Comparison of ENCODE assay signal across 15 cellular contexts in the genomic region with DNA sequence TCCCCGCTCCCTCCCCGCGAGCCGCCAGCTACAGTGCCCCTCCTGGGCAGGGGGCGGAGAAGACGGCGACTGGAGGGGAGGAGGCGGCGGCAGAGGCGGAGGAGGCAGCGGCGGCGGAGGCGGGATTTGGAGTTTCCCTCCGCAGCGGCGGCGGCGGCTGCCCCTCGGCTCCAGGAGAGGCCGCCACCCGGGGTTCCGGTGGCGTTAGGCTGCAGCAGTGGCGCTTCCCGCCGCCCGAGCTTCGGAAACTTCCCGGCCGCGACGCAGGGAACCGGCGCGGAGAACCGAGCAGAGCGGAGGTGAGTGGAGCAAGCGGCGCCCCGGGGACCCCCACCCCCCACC. TPM values are rescaled to one million over a fixed set of nuclear protein-coding genes. Genes with fewer than 3 reads are reported as not detected.
DNase-seq lines count a peak whose midpoint lies in the region; ATAC-seq and TF ChIP-seq lines count a peak whose summit lies in the region.
"Had no signal": no experiment of that assay in that cellular context is flagged by ENCODE, and none has a peak within 500 bp of the region (broad histone marks: within the 10 kb centered on the region; RNA-seq: fewer than 3 reads in every experiment).

No MANE protein-coding gene starts in this region.

- H3K4me3 ChIP-seq in dorsolateral prefrontal cortex: peak overlapping the region in 48 of 59 donors; percentile 7 to 55 (median 38)

- H3K36me3 Mint-ChIP-seq in activated CD8-positive, alpha-beta memory T cell treated with anti-CD3 and anti-CD28 coated beads, Interleukin-2, amount 10 ng/mL, durations not matched to agents 7 days and 5 days: no peaks in the 10 kb centered on the region
- H3K36me3 Mint-ChIP-seq: brain had no signal

- H3K9me3 Mint-ChIP-seq in activated CD8-positive, alpha-beta memory T cell treated with anti-CD3 and anti-CD28 coated beads, Interleukin-2, amount 10 ng/mL, durations not matched to agents 7 days and 5 days (ENCODE audit: low read depth): no peaks in the 10 kb centered on the region
- H3K9me3 Mint-ChIP-seq: HFFc6 had no signal

- H3K27ac Mint-ChIP-seq in activated CD8-positive, alpha-beta memory T cell treated with anti-CD3 and anti-CD28 coated beads, Interleukin-2, amount 10 ng/mL, durations not matched to agents 7 days and 5 days: no peak overlapping the region
- H3K27ac Mint-ChIP-seq: HFFc6 had no signal

- H3K4me1 Mint-ChIP-seq in activated CD8-positive, alpha-beta memory T cell treated with anti-CD3 and anti-CD28 coated beads, Interleukin-2, amount 10 ng/mL, durations not matched to agents 7 days and 5 days: peaks cover 7% of the 10 kb centered on the region

- no peak for ATAC-seq in activated CD8-positive, alpha-beta memory T cell treated with anti-CD3 and anti-CD28 coated beads, Interleukin-2, amount 10 ng/mL, durations not matched to agents 7 days and 5 days
- ATAC-seq in sciatic nerve: no peak
- ATAC-seq in HG03354 (IDR thresholded peaks at IDR 0.05; ENCODE audit: poor library complexity, severe bottlenecking, unreplicated experiment): no peak
- no peak for ATAC-seq in GM18517 (IDR thresholded peaks at IDR 0.05; ENCODE audit: unreplicated experiment)
- no peak for ATAC-seq in GM19035 (IDR thresholded peaks at IDR 0.05; ENCODE audit: unreplicated experiment)

- peaks cover 41% of the 10 kb centered on the region for H3K27me3 Mint-ChIP-seq in activated CD8-positive, alpha-beta memory T cell treated with anti-CD3 and anti-CD28 coated beads, Interleukin-2, amount 10 ng/mL, durations not matched to agents 7 days and 5 days

- intact Hi-C loops in dorsolateral prefrontal cortex (cut with DNase I) (no loop called here), sciatic nerve (cut with DNase I) (no loop called here)

- peak; percentile 46 for DNase-seq in activated CD8-positive, alpha-beta memory T cell treated with anti-CD3 and anti-CD28 coated beads, Interleukin-2, amount 50 U/mL, for 48 hours
- no peak for DNase-seq in activated CD8-positive, alpha-beta memory T cell treated with anti-CD3 and anti-CD28 coated beads, Interleukin-2, amount 10 ng/mL, durations not matched to agents 7 days and 5 days
- peak; percentile 57 for DNase-seq in HuH-7.5 (ENCODE audit: low spot score)
- peak in 2 of 10 donors; percentile 2 to 26 for DNase-seq in dorsolateral prefrontal cortex
- peak; percentile 50 for DNase-seq in sciatic nerve (ENCODE audit: low spot score)
- DNase-seq: activated CD4-positive, CD25-positive, alpha-beta regulatory T cell treated with anti-CD3 and anti-CD28 coated beads, Interleukin-2, amount 50 U/mL, for 72 hours; HFFc6; NCI-H510A treated with DMSO at 0.1 percent for 48 hours had no signal

- no peak for TF ChIP-seq CTCF in dorsolateral prefrontal cortex (IDR thresholded peaks at IDR 0.05 in 54 of 56, conservative IDR thresholded peaks at IDR 0.05 in 2 of 56; ENCODE audit: low read depth in 1 of 56, partially characterized antibody in 56 of 56)

- H3K27ac ChIP-seq in dorsolateral prefrontal cortex: peak overlapping the region in 1 of 59 donors; percentile 5
- H3K27ac ChIP-seq: epithelial cell of prostate had no signal

- H3K4me3 Mint-ChIP-seq in activated CD8-positive, alpha-beta memory T cell treated with anti-CD3 and anti-CD28 coated beads, Interleukin-2, amount 10 ng/mL, durations not matched to agents 7 days and 5 days: no peak overlapping the region
- H3K4me3 Mint-ChIP-seq: HFFc6 had no signal

- CTCF ChIA-PET in activated CD8-positive, alpha-beta memory T cell treated with anti-CD3 and anti-CD28 coated beads, Interleukin-2, amount 10 ng/mL, durations not matched to agents 7 days and 5 days (lab: Charles Lee): no interaction called here

- peaks cover 0 to 95% (median 35%) of the 10 kb centered on the region in 45 donors for H3K27me3 ChIP-seq in dorsolateral prefrontal cortex

RNA-seq across cellular contexts. Expression of a gene that starts 4.7 kb away (rescaled TPM):
- under 1 TPM in 1 of 2 experiments, not detected in 1; 0.09 TPM for total RNA-seq in activated CD8-positive, alpha-beta memory T cell treated with anti-CD3 and anti-CD28 coated beads, Interleukin-2, amount 10 ng/mL, durations not matched to agents 7 days and 5 days
- total RNA-seq in dorsolateral prefrontal cortex (10 to 100 TPM in 2 of 120 experiments, 1 to 10 TPM in 117, under 1 TPM in 1; 0.93 to 13.7 (median 3.5) TPM), sciatic nerve (0.13 TPM)
- total RNA-seq: HFFc6, LHCN-M2, skeletal muscle tissue had no signal

RNA-seq across cellular contexts. Expression of a gene that starts 31.3 kb away (rescaled TPM):
- total RNA-seq in activated CD8-positive, alpha-beta memory T cell treated with anti-CD3 and anti-CD28 coated beads, Interleukin-2, amount 10 ng/mL, durations not matched to agents 7 days and 5 days: not detected
- 100 to 1,000 TPM in 97 of 120 experiments, 10 to 100 TPM in 23; 27.4 to 186 (median 123) TPM for total RNA-seq in dorsolateral prefrontal cortex
- total RNA-seq in sciatic nerve: 1.6 TPM
- total RNA-seq: LHCN-M2, skeletal muscle tissue had no signal

RNA-seq across cellular contexts. Expression of a gene that starts 43.3 kb away (rescaled TPM):
- 10 to 100 TPM; 17.5 to 24.7 TPM for total RNA-seq in activated CD8-positive, alpha-beta memory T cell treated with anti-CD3 and anti-CD28 coated beads, Interleukin-2, amount 10 ng/mL, durations not matched to agents 7 days and 5 days
- total RNA-seq in dorsolateral prefrontal cortex: 10 to 100 TPM; 15.7 to 45.8 (median 28.2) TPM
- 11.9 TPM for total RNA-seq in sciatic nerve

RNA-seq across cellular contexts. Expression of a gene that starts 45.4 kb away (rescaled TPM):
- total RNA-seq in activated CD8-positive, alpha-beta memory T cell treated with anti-CD3 and anti-CD28 coated beads, Interleukin-2, amount 10 ng/mL, durations not matched to agents 7 days and 5 days: 1 to 10 TPM in 1 of 2 experiments, under 1 TPM in 1; 0.93 to 1.1 TPM
- total RNA-seq in dorsolateral prefrontal cortex (100 to 1,000 TPM in 116 of 120 experiments, 10 to 100 TPM in 4; 86.4 to 357 (median 144) TPM), sciatic nerve (23.2 TPM)

Comparison
In these comparisons a context has a peak if more than half of its experiments do, and no peak if none do; other contexts are left out.
1. RNA of a gene that starts 31.3 kb away (total RNA-seq): 27.4 to 186 TPM in dorsolateral prefrontal cortex; 1.6 TPM in sciatic nerve (single experiment) and not detected in activated CD8-positive, alpha-beta memory T cell treated with anti-CD3 and anti-CD28 coated beads, Interleukin-2, amount 10 ng/mL, durations not matched to agents 7 days and 5 days; every median in the first group is over 10 times any median in the second.